In genomic region chr3:126208618-126209256, GRCh38 we compare ENCODE assay signal across 8 cellular contexts.
DNase-seq lines count a peak whose midpoint lies in the region; ATAC-seq and TF ChIP-seq lines count a peak whose summit lies in the region.

No MANE protein-coding gene starts in this region.

- DNase-seq in NCI-H128 (lab: John Stamatoyannopoulos, UW; ENCODE audit: unreplicated experiment) (peak; percentile 25), astrocyte of the cerebellum (ENCODE audit: low read depth) (peak; percentile 65), kidney tubule cell (ENCODE audit: low spot score) (peak; percentile 95)
- no peak for DNase-seq in stimulated activated naive CD4-positive, alpha-beta T cell (lab: John Stamatoyannopoulos, UW)
- no peak for DNase-seq in activated T-cell treated with anti-CD3 and anti-CD28 coated beads, Interleukin-2, amount 50 U/mL, for 24 hours

- peaks cover 32% of the 10 kb centered on the region for H3K9me3 ChIP-seq in BLaER1

- no peak overlapping the region for H3K27ac Mint-ChIP-seq in activated T-cell treated with anti-CD3 and anti-CD28 coated beads, Interleukin-2, amount 50 U/mL, for 24 hours

- H3K4me3 ChIP-seq in BLaER1 (no peak overlapping the region), astrocyte of the cerebellum (ENCODE audit: low read depth, low read length) (no peak overlapping the region)

- no peak overlapping the region for H3K9ac ChIP-seq in BLaER1

- H3K27me3 ChIP-seq in BLaER1, result peaks cover 33% of the 10 kb centered on the region

- H3K4me2 ChIP-seq in BLaER1, result peak overlapping the region; percentile 59

- TF ChIP-seq CTCF in astrocyte of the cerebellum (IDR thresholded peaks at IDR 0.05; ENCODE audit: low read depth, low read length, missing control alignments), result no peak

- no peaks in the 10 kb centered on the region for H4K20me1 ChIP-seq in BLaER1

- no peak overlapping the region for H3K27ac ChIP-seq in BLaER1

- in situ Hi-C loops in astrocyte of the cerebellum (cut with HindIII; ENCODE audit: low sequenced_read_pairs), result loop anchor here (5.0 kb wide), 1 partner anchor 104 kb away; no protein-coding TSS in a partner anchor

- no peaks in the 10 kb centered on the region for H3K36me3 ChIP-seq in BLaER1

- H3K4me1 ChIP-seq in BLaER1, result peaks cover 20% of the 10 kb centered on the region

- peaks cover 6% of the 10 kb centered on the region for H3K4me1 Mint-ChIP-seq in activated T-cell treated with anti-CD3 and anti-CD28 coated beads, Interleukin-2, amount 50 U/mL, for 24 hours (ENCODE audit: low read depth)

- no peak overlapping the region for H3K4me3 Mint-ChIP-seq in activated T-cell treated with anti-CD3 and anti-CD28 coated beads, Interleukin-2, amount 50 U/mL, for 24 hours

- no peaks in the 10 kb centered on the region for H3K36me3 Mint-ChIP-seq in activated T-cell treated with anti-CD3 and anti-CD28 coated beads, Interleukin-2, amount 50 U/mL, for 24 hours (ENCODE audit: low read depth)

- H3K27me3 Mint-ChIP-seq in activated T-cell treated with anti-CD3 and anti-CD28 coated beads, Interleukin-2, amount 50 U/mL, for 24 hours, result peaks cover 59% of the 10 kb centered on the region

- no peaks in the 10 kb centered on the region for H3K9me3 Mint-ChIP-seq in activated T-cell treated with anti-CD3 and anti-CD28 coated beads, Interleukin-2, amount 50 U/mL, for 24 hours

- ATAC-seq in GM19397 (IDR thresholded peaks at IDR 0.05; ENCODE audit: unreplicated experiment) (no peak), HG03025 (IDR thresholded peaks at IDR 0.05; ENCODE audit: low FRiP score, unreplicated experiment) (no peak)

Comparison
In these comparisons a context has a peak if more than half of its experiments do, and no peak if none do; other contexts are left out.
1. DNase-seq: peak in NCI-H128 (single experiment), astrocyte of the cerebellum (single experiment) and kidney tubule cell (single experiment); none in stimulated activated naive CD4-positive, alpha-beta T cell (0 of 6) and activated T-cell treated with anti-CD3 and anti-CD28 coated beads, Interleukin-2, amount 50 U/mL, for 24 hours (single experiment).